In genomic region chr20:36399147-36399968, GRCh38 we compare ENCODE assay signal across 8 cellular contexts.
A peak's percentile ranks its signal among the peaks of the same experiment; 100 is the strongest.
DNase-seq lines count a peak whose midpoint lies in the region; ATAC-seq, FAIRE-seq and TF ChIP-seq lines count a peak whose summit lies in the region.

No MANE protein-coding gene starts in this region.

- TF ChIP-seq CTCF in Loucy (conservative IDR thresholded peaks at IDR 0.05; ENCODE audit: low read length), result peak; percentile 79
- peak; percentile 44 for TF ChIP-seq CTCF in epithelial cell of esophagus (IDR thresholded peaks at IDR 0.05; ENCODE audit: insufficient read depth, low read depth, low read length, missing control alignments)
- TF ChIP-seq CTCF in esophagus muscularis mucosa (IDR thresholded peaks at IDR 0.05), result peak in 1 of 3 experiments; percentile 14

- H3K4me1 ChIP-seq in Loucy (ENCODE audit: insufficient read depth, low read length, poor library complexity, severe bottlenecking) (no peaks in the 10 kb centered on the region), esophagus muscularis mucosa (no peaks in the 10 kb centered on the region)

- no peaks in the 10 kb centered on the region for H3K36me3 ChIP-seq in Loucy (ENCODE audit: insufficient read depth, low read length)
- no peaks in the 10 kb centered on the region for H3K36me3 ChIP-seq in esophagus muscularis mucosa

- no peak overlapping the region for H3K9ac ChIP-seq in Loucy (ENCODE audit: low read depth, low read length, poor library complexity, severe bottlenecking)

- no peaks in the 10 kb centered on the region for H3K9me2 ChIP-seq in Loucy (replicated peaks; ENCODE audit: low read depth, low read length)

- intact Hi-C loops in sciatic nerve (cut with DNase I), result no loop called here
- intact Hi-C loops in esophagus muscularis mucosa (cut with DNase I), result no loop called here

- peak; percentile 56 for FAIRE-seq in TTC549 (lab: Jason Lieb, UNC)

- H3K9me3 ChIP-seq in Loucy (ENCODE audit: insufficient read depth, low read depth, low read length), result no peaks in the 10 kb centered on the region
- peaks cover 0 to 15% (median 0%) of the 10 kb centered on the region in 4 donors for H3K9me3 ChIP-seq in esophagus muscularis mucosa

- H3F3A ChIP-seq in Loucy (ENCODE audit: low read depth), result no peaks in the 10 kb centered on the region

- H3K4me2 ChIP-seq in Loucy (ENCODE audit: low read depth, low read length, poor library complexity, severe bottlenecking), result peak overlapping the region; percentile 7

- no peak for TF ChIP-seq POLR2A in esophagus muscularis mucosa (IDR thresholded peaks at IDR 0.05; ENCODE audit: low read depth)

- ATAC-seq in activated CD4-positive, CD25-positive, alpha-beta regulatory T cell treated with anti-CD3 and anti-CD28 coated beads, Interleukin-2, amount 50 U/mL, for 24 hours, result no peak
- peak; percentile 48 for ATAC-seq in sciatic nerve
- ATAC-seq in HG03469 (IDR thresholded peaks at IDR 0.05; ENCODE audit: unreplicated experiment), result no peak

- 48% methylated on average over 5 of the region's 6 CpGs for WGBS in esophagus muscularis mucosa

- H3K79me2 ChIP-seq in Loucy (ENCODE audit: insufficient read depth, low read length), result no peaks in the 10 kb centered on the region

- no peak for TF ChIP-seq EP300 in esophagus muscularis mucosa (IDR thresholded peaks at IDR 0.05)

- H2AFZ ChIP-seq in Loucy (ENCODE audit: low read length), result peak overlapping the region; percentile 81

- peak; percentile 39 for DNase-seq in activated CD4-positive, CD25-positive, alpha-beta regulatory T cell treated with anti-CD3 and anti-CD28 coated beads, Interleukin-2, amount 50 U/mL, for 72 hours
- DNase-seq in epithelial cell of esophagus (ENCODE audit: low read depth) (peak; percentile 63), sciatic nerve (ENCODE audit: low spot score) (no peak), esophagus muscularis mucosa (ENCODE audit: extremely low spot score) (no peak)

- H3K27me3 ChIP-seq in Loucy (ENCODE audit: insufficient read depth, low read length, poor library complexity, severe bottlenecking) (no peaks in the 10 kb centered on the region), esophagus muscularis mucosa (peaks cover 0 to 69% (median 4%) of the 10 kb centered on the region in 4 donors)

- no peak overlapping the region for H3K4me3 ChIP-seq in Loucy (ENCODE audit: low read length, poor library complexity, severe bottlenecking)
- H3K4me3 ChIP-seq in epithelial cell of esophagus (ENCODE audit: low read length), result no peak overlapping the region
- H3K4me3 ChIP-seq in esophagus muscularis mucosa, result no peak overlapping the region

- no peaks in the 10 kb centered on the region for H4K20me1 ChIP-seq in Loucy (ENCODE audit: insufficient read depth, low read length, poor library complexity, severe bottlenecking)

- no peak overlapping the region for H3K27ac ChIP-seq in esophagus muscularis mucosa (replicated peaks in 1 of 4)

Comparison
In these comparisons a context has a peak if more than half of its experiments do, and no peak if none do; other contexts are left out.
1. DNase-seq: peak in activated CD4-positive, CD25-positive, alpha-beta regulatory T cell treated with anti-CD3 and anti-CD28 coated beads, Interleukin-2, amount 50 U/mL, for 72 hours (single experiment) and epithelial cell of esophagus (single experiment); none in sciatic nerve (single experiment) and esophagus muscularis mucosa (single experiment).